7 cellular contexts compared by ENCODE assay signal in the genomic region with DNA sequence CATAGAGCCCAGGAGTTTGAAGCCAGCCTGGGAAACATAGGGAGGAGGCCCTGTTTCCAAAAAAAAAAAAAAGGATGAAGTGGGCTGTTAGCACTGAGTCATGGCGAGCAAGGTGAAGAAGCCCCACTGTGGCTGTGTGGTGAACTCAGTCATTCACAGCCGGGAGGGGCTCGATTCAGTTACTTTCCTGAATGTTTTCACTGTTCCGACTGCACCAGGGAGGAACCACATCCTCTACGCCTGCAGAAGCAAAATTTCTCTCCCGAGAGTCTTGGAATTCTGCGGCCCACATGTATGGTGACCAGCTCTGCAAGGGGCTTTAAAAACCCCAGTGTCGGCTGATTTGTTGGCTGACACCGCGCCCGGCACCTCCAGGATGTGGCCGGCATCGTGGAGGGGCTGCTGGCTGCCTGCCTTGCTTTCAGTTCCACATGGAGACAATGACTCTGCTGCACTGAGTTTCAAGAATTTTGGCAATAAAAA. TPM values are rescaled to one million over a fixed set of nuclear protein-coding genes. Genes with fewer than 3 reads are reported as not detected.
A peak's percentile ranks its signal among the peaks of the same experiment; 100 is the strongest.
DNase-seq lines count a peak whose midpoint lies in the region; ATAC-seq and TF ChIP-seq lines count a peak whose summit lies in the region.

No MANE protein-coding gene starts in this region.

- TF ChIP-seq CTCF in kidney epithelial cell (IDR thresholded peaks at IDR 0.05; ENCODE audit: insufficient read depth, low read length, poor library complexity, severe bottlenecking): no peak

- peak; percentile 53 for ATAC-seq in GM19372 (IDR thresholded peaks at IDR 0.05; ENCODE audit: low read depth, unreplicated experiment)

- H3K9me3 ChIP-seq in MG63: no peaks in the 10 kb centered on the region

- no peaks in the 10 kb centered on the region for H3K27me3 ChIP-seq in MG63
- H3K27me3 ChIP-seq in kidney epithelial cell (ENCODE audit: control insufficient read depth, insufficient read depth, low read length): no peaks in the 10 kb centered on the region

- peak; percentile 51 for DNase-seq in MG63
- peak; percentile 58 for DNase-seq in activated gamma-delta T cell treated with Interleukin-2 at 50 U/mL for 16 hours
- DNase-seq in kidney epithelial cell (ENCODE audit: low read depth): peak; percentile 43
- peak; percentile 52 to 63 for DNase-seq in stimulated activated CD8-positive, alpha-beta memory T cell treated with anti-CD3 and anti-CD28 coated beads, Interleukin-7, amount 100 ng/mL, for 48 hours (ENCODE audit: extremely low read depth in 1 of 2, low read depth in 1 of 2)
- DNase-seq in NCI-H128 (lab: John Stamatoyannopoulos, UW; ENCODE audit: unreplicated experiment): no peak
- DNase-seq in NCI-H2227 treated with DMSO at 0.1 percent for 48 hours (lab: John Stamatoyannopoulos, UW): no peak

- no peak overlapping the region for H3K4me3 ChIP-seq in MG63
- no peak overlapping the region for H3K4me3 ChIP-seq in kidney epithelial cell (ENCODE audit: low read depth, low read length)

- H3K36me3 ChIP-seq in MG63 (no peaks in the 10 kb centered on the region), kidney epithelial cell (ENCODE audit: control insufficient read depth, insufficient read depth, low read length) (no peaks in the 10 kb centered on the region)

RNA-seq across cellular contexts. Expression of gene GRAMD4, which starts 27.8 kb away (rescaled TPM):
- 3.4 and 10.8 TPM in 2 replicates for total RNA-seq in MG63 (2014; rRNA removed; shearing (Covaris generic); ENCODE audit: low replicate concordance)
- total RNA-seq in kidney epithelial cell: 23.8 and 30.4 TPM in 2 replicates

RNA-seq across cellular contexts. Expression of gene CELSR1, which starts 55.0 kb away (rescaled TPM):
- 0.30 and 0.59 TPM in 2 replicates for total RNA-seq in MG63 (2014; rRNA removed; shearing (Covaris generic); ENCODE audit: low replicate concordance)
- 180 and 210 TPM in 2 replicates for total RNA-seq in kidney epithelial cell

Comparison
In these comparisons a context has a peak if more than half of its experiments do, and no peak if none do; other contexts are left out.
1. DNase-seq: peak in MG63 (single experiment), activated gamma-delta T cell treated with Interleukin-2 at 50 U/mL for 16 hours (single experiment), kidney epithelial cell (single experiment) and stimulated activated CD8-positive, alpha-beta memory T cell treated with anti-CD3 and anti-CD28 coated beads, Interleukin-7, amount 100 ng/mL, for 48 hours (2 of 2); none in NCI-H128 (single experiment) and NCI-H2227 treated with DMSO at 0.1 percent for 48 hours (single experiment).
2. RNA of gene CELSR1, which starts 55.0 kb away (total RNA-seq): 180 to 210 TPM in kidney epithelial cell; 0.30 to 0.59 TPM in MG63; every median in the first group is over 100 times any median in the second.